In genomic region chr1:115063238-115063901, GRCh38 we compare ENCODE assay signal across 11 cellular contexts. TPM values are rescaled to one million over a fixed set of nuclear protein-coding genes. Genes with fewer than 3 reads are reported as not detected.
DNase-seq lines count a peak whose midpoint lies in the region; ATAC-seq and TF ChIP-seq lines count a peak whose summit lies in the region.
"Had no signal": no experiment of that assay in that cellular context is flagged by ENCODE, and none has a peak within 500 bp of the region (broad histone marks: within the 10 kb centered on the region; RNA-seq: fewer than 3 reads in every experiment).

No MANE protein-coding gene starts in this region.

- H3K36me3 ChIP-seq in sigmoid colon (peaks cover 0 to 18% (median 1%) of the 10 kb centered on the region in 4 donors), upper lobe of right lung (no peaks in the 10 kb centered on the region)

- no peaks in the 10 kb centered on the region for H3K36me3 Mint-ChIP-seq in activated naive CD8-positive, alpha-beta T cell treated with anti-CD3 and anti-CD28 coated beads for 36 hours

- H3K27ac ChIP-seq in sigmoid colon, result peak overlapping the region; percentile 28 to 87 (median 41)
- H3K27ac ChIP-seq in upper lobe of right lung, result no peak overlapping the region

- peaks cover 33% of the 10 kb centered on the region for H3K4me1 Mint-ChIP-seq in activated naive CD8-positive, alpha-beta T cell treated with anti-CD3 and anti-CD28 coated beads for 36 hours

- H3K9me3 Mint-ChIP-seq in activated naive CD8-positive, alpha-beta T cell treated with anti-CD3 and anti-CD28 coated beads for 36 hours, result peaks cover 3% of the 10 kb centered on the region
- H3K9me3 Mint-ChIP-seq: HFFc6 had no signal

- ATAC-seq in GM18868 (IDR thresholded peaks at IDR 0.05; ENCODE audit: unreplicated experiment), result peak; percentile 69
- ATAC-seq in upper lobe of right lung, result no peak

- DNase-seq in NB4 (ENCODE audit: low read depth), result peak; percentile 13
- DNase-seq in activated naive CD8-positive, alpha-beta T cell treated with anti-CD3 and anti-CD28 coated beads for 36 hours, result peak; percentile 14
- DNase-seq in sigmoid colon, result no peak
- no peak for DNase-seq in NCI-H524 treated with DMSO at 0.1 percent for 48 hours (lab: John Stamatoyannopoulos, UW)
- DNase-seq in erythroblast (lab: John Stamatoyannopoulos, UW), result no peak
- DNase-seq in upper lobe of right lung, result no peak
- DNase-seq: HFFc6, NCI-H1105 treated with DMSO at 0.1 percent for 48 hours, SW 1271 had no signal

- H3K27me3 Mint-ChIP-seq in activated naive CD8-positive, alpha-beta T cell treated with anti-CD3 and anti-CD28 coated beads for 36 hours, result no peaks in the 10 kb centered on the region

- H3K4me3 Mint-ChIP-seq in activated naive CD8-positive, alpha-beta T cell treated with anti-CD3 and anti-CD28 coated beads for 36 hours, result no peak overlapping the region
- H3K4me3 Mint-ChIP-seq: HFFc6 had no signal

- no peak for TF ChIP-seq POLR2A in NB4 (IDR thresholded peaks at IDR 0.05; ENCODE audit: extremely low read depth, insufficient read length)
- no peak for TF ChIP-seq POLR2A in sigmoid colon (IDR thresholded peaks at IDR 0.05)
- TF ChIP-seq POLR2A in erythroblast (IDR thresholded peaks at IDR 0.05; ENCODE audit: low read length), result no peak

- whole genome bisulfite sequencing in sigmoid colon, 2 donors, result 68 to 90% methylated on average over 7 of the region's 7 CpGs

- intact Hi-C loops in sigmoid colon (cut with DNase I), result no loop called here
- intact Hi-C loops in upper lobe of right lung (cut with DNase I), result no loop called here

- H3K4me1 ChIP-seq in sigmoid colon (peaks cover 0 to 49% (median 37%) of the 10 kb centered on the region in 4 donors), upper lobe of right lung (peaks cover 10% of the 10 kb centered on the region)

- H3K9me3 ChIP-seq in sigmoid colon (no peaks in the 10 kb centered on the region), upper lobe of right lung (no peaks in the 10 kb centered on the region)

- peak overlapping the region; percentile 79 for H3K27ac Mint-ChIP-seq in activated naive CD8-positive, alpha-beta T cell treated with anti-CD3 and anti-CD28 coated beads for 36 hours

- no peak overlapping the region for H3K4me3 ChIP-seq in NB4 (ENCODE audit: low read depth, low read length)
- H3K4me3 ChIP-seq in sigmoid colon, result no peak overlapping the region
- no peak overlapping the region for H3K4me3 ChIP-seq in upper lobe of right lung
- H3K4me3 ChIP-seq: coronary artery had no signal

- TF ChIP-seq CTCF in NB4 (IDR thresholded peaks at IDR 0.05; ENCODE audit: low read depth, low read length) (no peak), sigmoid colon (IDR thresholded peaks at IDR 0.05) (no peak), upper lobe of right lung (IDR thresholded peaks at IDR 0.05) (no peak)

- H3K27me3 ChIP-seq in sigmoid colon, result no peaks in the 10 kb centered on the region
- H3K27me3 ChIP-seq in upper lobe of right lung, result no peaks in the 10 kb centered on the region

- no peak for TF ChIP-seq EP300 in sigmoid colon (IDR thresholded peaks at IDR 0.05)

RNA-seq across cellular contexts. Expression of gene TSPAN2, which starts 25.9 kb away (rescaled TPM):
- total RNA-seq in activated naive CD8-positive, alpha-beta T cell treated with anti-CD3 and anti-CD28 coated beads for 36 hours, result under 1 TPM; 0.16 to 0.26 TPM
- total RNA-seq in sigmoid colon (100 to 1,000 TPM in 2 of 4 donors, 10 to 100 TPM in 2; 61.5 to 122 (median 94.7) TPM), upper lobe of right lung (6.1 TPM)
- 1 to 10 TPM in 2 of 3 donors, under 1 TPM in 1; 0.46 to 5.5 (median 1.8) TPM for polyA plus RNA-seq in sigmoid colon

RNA-seq across cellular contexts. Expression of gene TSHB, which starts 33.7 kb away (rescaled TPM):
- not detected for total RNA-seq in activated naive CD8-positive, alpha-beta T cell treated with anti-CD3 and anti-CD28 coated beads for 36 hours
- not detected for total RNA-seq in sigmoid colon
- not detected for polyA plus RNA-seq in sigmoid colon
- not detected for total RNA-seq in upper lobe of right lung
- total RNA-seq: HFFc6 had no signal

Comparison
In these comparisons a context has a peak if more than half of its experiments do, and no peak if none do; other contexts are left out.
1. DNase-seq: peak in NB4 (single experiment) and activated naive CD8-positive, alpha-beta T cell treated with anti-CD3 and anti-CD28 coated beads for 36 hours (single experiment); none in sigmoid colon (single experiment), NCI-H524 treated with DMSO at 0.1 percent for 48 hours (single experiment), erythroblast (0 of 2) and upper lobe of right lung (single experiment).